7 cellular contexts compared by ENCODE assay signal in genomic region chr6:167915139-167915538, GRCh38.
"Had no signal": no experiment of that assay in that cellular context is flagged by ENCODE, and none has a peak within 500 bp of the region (broad histone marks: within the 10 kb centered on the region; RNA-seq: fewer than 3 reads in every experiment).

No MANE protein-coding gene starts in this region.

- DNase-seq: H9, HCEC 1CT had no signal

- H3K4me1 Mint-ChIP-seq: GM23338, H9, IgD-negative memory B cell had no signal

- H3K27ac Mint-ChIP-seq: GM23338, H9, IgD-negative memory B cell had no signal

- H3K9me3 Mint-ChIP-seq: GM23338, H9, IgD-negative memory B cell had no signal

- H3K4me3 ChIP-seq: GM23338 had no signal

- H3K27me3 Mint-ChIP-seq: IgD-negative memory B cell had no signal

- ATAC-seq: GM23338 had no signal

- H2AFZ ChIP-seq: GM23338 had no signal

- H3K4me2 ChIP-seq: GM23338 had no signal

- FAIRE-seq: H1, H54, HTR-8/SVneo had no signal

- H3K4me3 Mint-ChIP-seq: GM23338, H9, IgD-negative memory B cell had no signal
